17 cellular contexts compared by ENCODE assay signal in the genomic region with DNA sequence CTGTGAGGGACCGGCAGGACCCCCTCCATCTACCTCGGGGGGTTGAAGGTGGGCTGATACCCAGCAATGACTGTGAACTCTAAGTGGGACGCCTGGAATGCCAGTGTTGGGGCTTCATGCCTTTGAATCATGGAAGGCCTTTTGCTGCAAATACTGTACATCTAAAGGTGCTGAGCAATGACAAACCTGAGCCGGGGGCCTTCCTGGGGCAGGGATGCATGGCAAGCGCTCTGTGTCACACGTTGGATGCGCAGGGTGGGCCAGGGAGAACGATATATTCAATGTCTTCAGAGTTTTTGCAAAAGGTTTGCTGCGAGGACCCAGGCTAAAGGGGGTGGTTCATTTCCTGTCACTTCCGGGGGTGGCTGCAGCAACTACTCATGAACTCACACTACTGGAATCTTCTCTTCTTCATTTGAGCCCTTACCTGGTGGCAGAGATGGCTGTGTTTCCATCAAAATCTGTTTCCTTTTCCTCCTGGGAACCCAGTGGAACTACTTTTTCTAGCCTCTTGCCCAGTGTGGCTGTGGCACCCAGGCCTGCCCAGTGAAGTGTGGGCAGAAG. TPM values are rescaled to one million over a fixed set of nuclear protein-coding genes. Genes with fewer than 3 reads are reported as not detected.
DNase-seq lines count a peak whose midpoint lies in the region; ATAC-seq and TF ChIP-seq lines count a peak whose summit lies in the region.
"Had no signal": no experiment of that assay in that cellular context is flagged by ENCODE, and none has a peak within 500 bp of the region (broad histone marks: within the 10 kb centered on the region; RNA-seq: fewer than 3 reads in every experiment).

No MANE protein-coding gene starts in this region.

- intact Hi-C loops in activated CD4-positive, alpha-beta T cell treated with anti-CD3 and anti-CD28 coated beads, Interleukin-2, amount 10 ng/mL, durations not matched to agents 24 days and 14 days (cut with micrococcal nuclease): no loop called here

- H4K20me1 ChIP-seq in BLaER1 (no peaks in the 10 kb centered on the region), osteoblast (ENCODE audit: insufficient read depth, low read length) (no peaks in the 10 kb centered on the region)

- H3K4me1 ChIP-seq in BLaER1 (peaks cover 45% of the 10 kb centered on the region), osteoblast (ENCODE audit: insufficient read depth, low read length) (peaks cover 9% of the 10 kb centered on the region)
- H3K4me1 ChIP-seq: A549 had no signal

- H3K27ac ChIP-seq in BLaER1 (peak overlapping the region; percentile 37; the same call in 1 of the 2 replicates), osteoblast (ENCODE audit: low read depth, low read length) (no peak overlapping the region)
- H3K27ac ChIP-seq: 22Rv1, A549, HL-60 had no signal

- H3K9ac ChIP-seq in BLaER1: no peak overlapping the region

- H3K79me2 ChIP-seq in osteoblast (ENCODE audit: insufficient read depth, low read length): no peaks in the 10 kb centered on the region

- no peaks in the 10 kb centered on the region for H3K36me3 ChIP-seq in BLaER1
- H3K36me3 ChIP-seq in osteoblast (ENCODE audit: insufficient read depth, low read length): no peaks in the 10 kb centered on the region

- no peaks in the 10 kb centered on the region for H3K9me3 Mint-ChIP-seq in activated CD4-positive, alpha-beta T cell treated with anti-CD3 and anti-CD28 coated beads, Interleukin-2, amount 10 ng/mL, durations not matched to agents 7 days and 5 days
- H3K9me3 Mint-ChIP-seq in activated CD4-positive, alpha-beta T cell treated with anti-CD3 and anti-CD28 coated beads, Interleukin-2, amount 10 ng/mL, durations not matched to agents 24 days and 14 days: no peaks in the 10 kb centered on the region
- H3K9me3 Mint-ChIP-seq in activated CD8-positive, alpha-beta T cell treated with anti-CD3 and anti-CD28 coated beads, Interleukin-2, amount 10 ng/mL, durations not matched to agents 7 days and 5 days (ENCODE audit: insufficient read depth): no peaks in the 10 kb centered on the region
- H3K9me3 Mint-ChIP-seq: CD8-positive, alpha-beta T cell; GM23338 had no signal

- H3K27me3 Mint-ChIP-seq in activated CD4-positive, alpha-beta T cell treated with anti-CD3 and anti-CD28 coated beads, Interleukin-2, amount 10 ng/mL, durations not matched to agents 7 days and 5 days: no peaks in the 10 kb centered on the region
- peaks cover 7% of the 10 kb centered on the region for H3K27me3 Mint-ChIP-seq in activated CD4-positive, alpha-beta T cell treated with anti-CD3 and anti-CD28 coated beads, Interleukin-2, amount 10 ng/mL, durations not matched to agents 24 days and 14 days
- no peaks in the 10 kb centered on the region for H3K27me3 Mint-ChIP-seq in activated CD8-positive, alpha-beta T cell treated with anti-CD3 and anti-CD28 coated beads, Interleukin-2, amount 10 ng/mL, durations not matched to agents 7 days and 5 days (ENCODE audit: low read depth)

- no peaks in the 10 kb centered on the region for H3K36me3 Mint-ChIP-seq in activated CD4-positive, alpha-beta T cell treated with anti-CD3 and anti-CD28 coated beads, Interleukin-2, amount 10 ng/mL, durations not matched to agents 7 days and 5 days (ENCODE audit: low read depth)
- H3K36me3 Mint-ChIP-seq in activated CD4-positive, alpha-beta T cell treated with anti-CD3 and anti-CD28 coated beads, Interleukin-2, amount 10 ng/mL, durations not matched to agents 24 days and 14 days (ENCODE audit: low read depth): no peaks in the 10 kb centered on the region
- no peaks in the 10 kb centered on the region for H3K36me3 Mint-ChIP-seq in activated CD8-positive, alpha-beta T cell treated with anti-CD3 and anti-CD28 coated beads, Interleukin-2, amount 10 ng/mL, durations not matched to agents 7 days and 5 days (ENCODE audit: low read depth)
- H3K36me3 Mint-ChIP-seq: CD8-positive, alpha-beta T cell had no signal

- peak overlapping the region; percentile 36 for H3K27ac Mint-ChIP-seq in activated CD4-positive, alpha-beta T cell treated with anti-CD3 and anti-CD28 coated beads, Interleukin-2, amount 10 ng/mL, durations not matched to agents 7 days and 5 days
- no peak overlapping the region for H3K27ac Mint-ChIP-seq in activated CD4-positive, alpha-beta T cell treated with anti-CD3 and anti-CD28 coated beads, Interleukin-2, amount 10 ng/mL, durations not matched to agents 24 days and 14 days
- H3K27ac Mint-ChIP-seq in activated CD8-positive, alpha-beta T cell treated with anti-CD3 and anti-CD28 coated beads, Interleukin-2, amount 10 ng/mL, durations not matched to agents 7 days and 5 days: peak overlapping the region; percentile 64
- H3K27ac Mint-ChIP-seq: CD8-positive, alpha-beta T cell; GM23338 had no signal

- peak overlapping the region; percentile 61 for H3K4me2 ChIP-seq in BLaER1
- no peak overlapping the region for H3K4me2 ChIP-seq in osteoblast (ENCODE audit: insufficient read depth, low read length)
- H3K4me2 ChIP-seq: A549, GM23338 had no signal

- peak; percentile 44 for ATAC-seq in activated CD8-positive, alpha-beta T cell treated with anti-CD3 and anti-CD28 coated beads, Interleukin-2, amount 10 ng/mL, durations not matched to agents 7 days and 5 days
- ATAC-seq: A549; CD8-positive, alpha-beta T cell; GM23338 had no signal

- TF ChIP-seq CTCF in osteoblast (IDR thresholded peaks at IDR 0.05; ENCODE audit: extremely low read depth, low read depth, low read length): no peak

- no peak overlapping the region for H3K4me3 Mint-ChIP-seq in activated CD4-positive, alpha-beta T cell treated with anti-CD3 and anti-CD28 coated beads, Interleukin-2, amount 10 ng/mL, durations not matched to agents 7 days and 5 days
- H3K4me3 Mint-ChIP-seq in activated CD4-positive, alpha-beta T cell treated with anti-CD3 and anti-CD28 coated beads, Interleukin-2, amount 10 ng/mL, durations not matched to agents 24 days and 14 days: no peak overlapping the region
- H3K4me3 Mint-ChIP-seq in activated CD8-positive, alpha-beta T cell treated with anti-CD3 and anti-CD28 coated beads, Interleukin-2, amount 10 ng/mL, durations not matched to agents 7 days and 5 days: no peak overlapping the region
- H3K4me3 Mint-ChIP-seq: CD8-positive, alpha-beta T cell; GM23338 had no signal

- DNase-seq in activated CD4-positive, alpha-beta T cell treated with anti-CD3 and anti-CD28 coated beads, Interleukin-2, amount 10 ng/mL, durations not matched to agents 7 days and 5 days: no peak
- no peak for DNase-seq in activated CD4-positive, alpha-beta T cell treated with anti-CD3 and anti-CD28 coated beads, Interleukin-2, amount 10 ng/mL, durations not matched to agents 24 days and 14 days
- DNase-seq in activated CD8-positive, alpha-beta T cell treated with anti-CD3 and anti-CD28 coated beads, Interleukin-2, amount 10 ng/mL, durations not matched to agents 7 days and 5 days: no peak
- DNase-seq in osteoblast (ENCODE audit: insufficient read length, low spot score, missing footprints) (peak; percentile 83), NCI-H345 (lab: John Stamatoyannopoulos, UW) (no peak), NCI-H2081 (lab: John Stamatoyannopoulos, UW) (no peak)
- DNase-seq: AML-193; Calu3; CD8-positive, alpha-beta T cell; DMS79 treated with DMSO at 0.1 percent for 48 hours; GF-D8; HCEC 1CT had no signal

- POLR2A ChIA-PET in activated CD4-positive, alpha-beta T cell treated with anti-CD3 and anti-CD28 coated beads, Interleukin-2, amount 10 ng/mL, durations not matched to agents 7 days and 5 days (lab: Charles Lee): no interaction called here
- POLR2A ChIA-PET in activated CD8-positive, alpha-beta T cell treated with anti-CD3 and anti-CD28 coated beads, Interleukin-2, amount 10 ng/mL, durations not matched to agents 7 days and 5 days (lab: Charles Lee): no interaction called here

- CTCF ChIA-PET in activated CD4-positive, alpha-beta T cell treated with anti-CD3 and anti-CD28 coated beads, Interleukin-2, amount 10 ng/mL, durations not matched to agents 7 days and 5 days (lab: Charles Lee): no interaction called here
- CTCF ChIA-PET in activated CD8-positive, alpha-beta T cell treated with anti-CD3 and anti-CD28 coated beads, Interleukin-2, amount 10 ng/mL, durations not matched to agents 7 days and 5 days (lab: Charles Lee): no interaction called here

- H2AFZ ChIP-seq in osteoblast (ENCODE audit: low read length): no peak overlapping the region
- H2AFZ ChIP-seq: GM23338 had no signal

- H3K9me3 ChIP-seq in BLaER1 (no peaks in the 10 kb centered on the region), osteoblast (ENCODE audit: low read depth, low read length) (no peaks in the 10 kb centered on the region)
- H3K9me3 ChIP-seq: A549 had no signal

- H3K4me3 ChIP-seq in BLaER1 (no peak overlapping the region), osteoblast (ENCODE audit: insufficient read depth, low read length) (no peak overlapping the region)
- H3K4me3 ChIP-seq: A549, GM23338 had no signal

- H3K4me1 Mint-ChIP-seq in activated CD4-positive, alpha-beta T cell treated with anti-CD3 and anti-CD28 coated beads, Interleukin-2, amount 10 ng/mL, durations not matched to agents 7 days and 5 days: peaks cover 10% of the 10 kb centered on the region
- peaks cover 6% of the 10 kb centered on the region for H3K4me1 Mint-ChIP-seq in activated CD4-positive, alpha-beta T cell treated with anti-CD3 and anti-CD28 coated beads, Interleukin-2, amount 10 ng/mL, durations not matched to agents 24 days and 14 days
- H3K4me1 Mint-ChIP-seq in activated CD8-positive, alpha-beta T cell treated with anti-CD3 and anti-CD28 coated beads, Interleukin-2, amount 10 ng/mL, durations not matched to agents 7 days and 5 days (ENCODE audit: low read depth): peaks cover 14% of the 10 kb centered on the region

- H3K27me3 ChIP-seq in BLaER1 (peaks cover 6% of the 10 kb centered on the region), osteoblast (ENCODE audit: insufficient read depth, low read length) (peaks cover 7% of the 10 kb centered on the region)

RNA-seq across cellular contexts. Expression of gene INHBB, which starts 24.1 kb away (rescaled TPM):
- total RNA-seq in activated CD4-positive, alpha-beta T cell treated with anti-CD3 and anti-CD28 coated beads, Interleukin-2, amount 10 ng/mL, durations not matched to agents 7 days and 5 days: not detected
- total RNA-seq in activated CD4-positive, alpha-beta T cell treated with anti-CD3 and anti-CD28 coated beads, Interleukin-2, amount 10 ng/mL, durations not matched to agents 24 days and 14 days: not detected in 2 replicates
- not detected for total RNA-seq in activated CD8-positive, alpha-beta T cell treated with anti-CD3 and anti-CD28 coated beads, Interleukin-2, amount 10 ng/mL, durations not matched to agents 7 days and 5 days
- under 0.01 and 0.29 TPM in 2 replicates for total RNA-seq in osteoblast
- total RNA-seq: Calu3; CD8-positive, alpha-beta T cell had no signal
